In genomic region chr2:234495801-234496441, GRCh38 we compare ENCODE assay signal across 8 cellular contexts. TPM values are rescaled to one million over a fixed set of nuclear protein-coding genes. Genes with fewer than 3 reads are reported as not detected.
DNase-seq lines count a peak whose midpoint lies in the region; ATAC-seq and TF ChIP-seq lines count a peak whose summit lies in the region.

No MANE protein-coding gene starts in this region.

- H3K27ac Mint-ChIP-seq in T-cell: peak overlapping the region; percentile 98 to 99

- H3K4me3 Mint-ChIP-seq in T-cell: peak overlapping the region; percentile 95 to 99 (median 99)

- H3K4me1 Mint-ChIP-seq in T-cell: peaks cover 43 to 56% (median 43%) of the 10 kb centered on the region in 3 donors

- peak overlapping the region; percentile 82 for H3K4me3 ChIP-seq in GM23248
- peak overlapping the region; percentile 92 for H3K4me3 ChIP-seq in mucosa of stomach (ENCODE audit: low read length)
- H3K4me3 ChIP-seq in aorta (ENCODE audit: low read length in 2 of 2): peak overlapping the region; percentile 53 to 71

- intact Hi-C loops in aorta (cut with DNase I): loop anchor here in 1 of 2 donors (5.0 to 10.0 kb wide), 3 partner anchors 54 to 521 kb away; no protein-coding TSS in a partner anchor

- H3K9me3 ChIP-seq in GM23248 (ENCODE audit: low read depth) (no peaks in the 10 kb centered on the region), mucosa of stomach (ENCODE audit: control insufficient read depth, low read length) (no peaks in the 10 kb centered on the region), aorta (ENCODE audit: control insufficient read depth, low read length) (no peaks in the 10 kb centered on the region)

- H3K9ac ChIP-seq in GM23248 (peak overlapping the region; percentile 70), mucosa of stomach (ENCODE audit: low read length) (peak overlapping the region; percentile 80)

- H3K9me2 ChIP-seq in GM23248 (ENCODE audit: insufficient read depth): no peaks in the 10 kb centered on the region

- no peaks in the 10 kb centered on the region for H3K36me3 ChIP-seq in GM23248 (ENCODE audit: low read depth)
- H3K36me3 ChIP-seq in mucosa of stomach (ENCODE audit: control insufficient read depth, insufficient read depth, low read length): no peaks in the 10 kb centered on the region
- no peaks in the 10 kb centered on the region for H3K36me3 ChIP-seq in aorta (ENCODE audit: control insufficient read depth in 1 of 2, insufficient read depth in 2 of 2, low read length in 1 of 2)

- TF ChIP-seq CTCF in C4-2B (conservative IDR thresholded peaks at IDR 0.05): no peak

- peak; percentile 57 for DNase-seq in GM23248
- peak in 17 of 34 experiments; percentile 11 to 49 (median 30) for DNase-seq in T-cell
- peak; percentile 65 for DNase-seq in ecto neural progenitor cell (ENCODE audit: low spot score)
- peak; percentile 64 to 80 for DNase-seq in aorta
- no peak for DNase-seq in Kasumi-1 (lab: John Stamatoyannopoulos, UW)
- DNase-seq in ACHN: no peak

- H3F3A ChIP-seq in GM23248 (ENCODE audit: insufficient read depth): 0 out of 2 replicates have a peak, but pooled peaks cover 7% of the 10 kb centered on the region

- ATAC-seq in T-cell (replicated peaks in 1 of 4): no peak
- ATAC-seq in aorta (ENCODE audit: low FRiP score): no peak

- H3K27me3 ChIP-seq in GM23248 (replicated peaks; ENCODE audit: insufficient read depth): no peaks in the 10 kb centered on the region
- H3K27me3 ChIP-seq in mucosa of stomach (ENCODE audit: control insufficient read depth, insufficient read depth, low read length): peaks cover 11% of the 10 kb centered on the region
- no peaks in the 10 kb centered on the region for H3K27me3 ChIP-seq in aorta (ENCODE audit: control insufficient read depth in 1 of 2, insufficient read depth in 2 of 2, low read length in 1 of 2)

- peaks cover 7% of the 10 kb centered on the region; the same call in 1 of the 2 replicates for H3K4me1 ChIP-seq in GM23248 (ENCODE audit: insufficient read depth)
- peaks cover 13% of the 10 kb centered on the region for H3K4me1 ChIP-seq in mucosa of stomach (ENCODE audit: control insufficient read depth, insufficient read depth, low read length)
- H3K4me1 ChIP-seq in aorta (ENCODE audit: control insufficient read depth in 1 of 2, insufficient read depth in 2 of 2, low read length in 2 of 2): no peaks in the 10 kb centered on the region

- peak overlapping the region; percentile 75 for H3K4me2 ChIP-seq in GM23248 (ENCODE audit: unreplicated experiment)

- 3 to 4% methylated on average over 51 of the region's 51 CpGs for WGBS in GM23248 (ENCODE audit: low coverage in 1 of 2, low lambda C conversion rate in 2 of 2, missing lambda C conversion rate in 2 of 2), 2 experiments
- 2% methylated on average over 51 of the region's 51 CpGs for WGBS in aorta, 2 donors

- H3K36me3 Mint-ChIP-seq in T-cell: peaks cover 39% of the 10 kb centered on the region

- H3K27ac ChIP-seq in C4-2B (peak overlapping the region; percentile 39; the same call in 1 of the 2 replicates), GM23248 (no peak overlapping the region), aorta (ENCODE audit: low read depth in 1 of 2, low read length in 2 of 2) (no peak overlapping the region)

- POLR2A ChIA-PET in T-cell (lab: Charles Lee): interaction anchor here (0.5 to 3.2 kb wide), 20 partner anchors 12 to 205 kb away, joined by 3 to 53 read pairs (median 4); no protein-coding TSS in a partner anchor

- no peaks in the 10 kb centered on the region for H4K20me1 ChIP-seq in GM23248 (ENCODE audit: insufficient read depth)

- H3K9me3 Mint-ChIP-seq in T-cell: no peaks in the 10 kb centered on the region

- in situ Hi-C loops in GM23248 (cut with MboI) (loop anchor here (10.0 to 25.0 kb wide), 2 partner anchors 209 to 521 kb away; no protein-coding TSS in a partner anchor), ACHN (cut with HindIII; ENCODE audit: low pct_ligation_motif_present, low pct_unique_long_range_greater_than_20kb, low sequenced_read_pairs) (no loop called here)

- H3K79me2 ChIP-seq in GM23248 (ENCODE audit: insufficient read depth): no peaks in the 10 kb centered on the region; the same call in 1 of the 2 replicates

- peak overlapping the region; percentile 67 for H2AFZ ChIP-seq in GM23248

- CTCF ChIA-PET in T-cell (lab: Charles Lee): interaction anchor here (0.6 to 3.5 kb wide), 6 partner anchors 42 to 207 kb away, joined by 3 to 14 read pairs (median 5); no protein-coding TSS in a partner anchor

- H3K27me3 Mint-ChIP-seq in T-cell: peaks cover 0 to 1% of the 10 kb centered on the region in 2 donors

RNA-seq across cellular contexts. Expression of gene ARL4C, which starts 1.0 kb away (rescaled TPM):
- total RNA-seq in GM23248 (2014; rRNA removed; shearing (Covaris generic)): 2.4 and 4.8 TPM in 2 replicates
- polyA plus RNA-seq in GM23248 (2016; fragmentation: Nextera tagmentation; extraction: Ambion mirVana) (1.3 and 1.4 TPM in 2 replicates), aorta (1 to 10 TPM; 6.8 to 7.2 TPM)
- total RNA-seq in T-cell (100 to 1,000 TPM; 209 to 424 (median 294) TPM), aorta (10 to 100 TPM; 10.8 to 12.5 TPM)

Comparison
In these comparisons a context has a peak if more than half of its experiments do, and no peak if none do; other contexts are left out.
1. DNase-seq: peak in GM23248 (single experiment), ecto neural progenitor cell (single experiment) and aorta (2 of 2); none in Kasumi-1 (0 of 2) and ACHN (single experiment).
2. RNA of gene ARL4C, which starts 1.0 kb away (total RNA-seq): 209 to 424 TPM in T-cell; 10.8 to 12.5 TPM in aorta and 2.4 to 4.8 TPM in GM23248; every median in the first group is over 10 times any median in the second.
3. Peak in every context shown above with its lines, with median percentiles within 50 percentile points of each other: H3K4me3 ChIP-seq.